ENCODE assay signal across 1 cellular context in the genomic region with DNA sequence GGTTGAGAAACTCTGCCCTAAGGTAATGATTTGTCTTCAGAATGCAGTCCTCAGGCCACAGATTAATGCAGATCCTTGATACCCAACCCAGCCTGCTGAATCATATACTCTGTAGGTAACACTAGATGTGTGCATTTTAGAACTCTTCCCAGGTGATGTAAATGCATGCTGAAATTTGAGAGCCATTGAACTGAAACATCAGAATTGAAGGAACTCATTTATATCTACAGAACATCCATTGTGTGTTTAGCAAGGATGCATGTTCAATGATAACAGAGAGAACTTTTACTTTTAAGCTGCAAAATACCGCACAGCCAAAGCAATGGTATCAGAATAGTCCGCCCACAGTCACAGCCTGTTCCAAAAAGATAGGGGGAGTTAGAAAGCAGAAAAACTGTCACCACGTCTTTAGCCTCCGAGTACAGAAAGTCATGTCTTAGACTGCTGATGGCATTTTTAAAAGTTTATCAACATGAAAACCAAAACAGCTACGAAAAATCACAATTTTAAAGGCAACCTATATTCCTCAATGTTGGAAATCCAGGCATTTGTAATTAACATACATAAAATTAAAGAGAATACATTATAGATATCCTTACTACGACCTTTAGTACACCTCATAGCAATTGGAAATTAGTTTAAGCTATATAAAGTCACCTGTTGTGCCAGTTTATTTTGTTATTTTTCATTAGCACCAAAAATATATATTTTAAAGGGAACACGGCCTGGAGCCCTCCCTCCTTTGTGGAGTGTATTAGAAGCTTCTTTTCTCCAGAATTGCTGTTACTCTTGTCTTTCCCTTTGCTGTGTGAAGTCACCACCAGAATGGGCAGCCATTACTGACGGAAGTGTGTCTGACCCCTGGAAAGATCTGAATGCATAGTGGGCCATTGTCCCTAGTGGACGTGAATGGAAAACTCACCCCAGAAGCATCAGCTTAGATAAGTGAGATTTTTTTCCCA.
TF ChIP-seq lines count a peak whose summit lies in the region.

No MANE protein-coding gene starts in this region.

TF ChIP-seq in K562, 482 proteins besides CTCF, POLR2A, EP300 and RAD21 (continued from another document and continues in another):
- TF ChIP-seq, protein P1, sequence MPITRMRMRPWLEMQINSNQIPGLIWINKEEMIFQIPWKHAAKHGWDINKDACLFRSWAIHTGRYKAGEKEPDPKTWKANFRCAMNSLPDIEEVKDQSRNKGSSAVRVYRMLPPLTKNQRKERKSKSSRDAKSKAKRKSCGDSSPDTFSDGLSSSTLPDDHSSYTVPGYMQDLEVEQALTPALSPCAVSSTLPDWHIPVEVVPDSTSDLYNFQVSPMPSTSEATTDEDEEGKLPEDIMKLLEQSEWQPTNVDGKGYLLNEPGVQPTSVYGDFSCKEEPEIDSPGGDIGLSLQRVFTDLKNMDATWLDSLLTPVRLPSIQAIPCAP (CRISPR knock-in tag; IDR thresholded peaks at IDR 0.05; ENCODE audit: borderline replicate concordance), result no peak
- no peak for TF ChIP-seq ZNF134 (CRISPR knock-in tag; conservative IDR thresholded peaks at IDR 0.05)
- TF ChIP-seq, protein P2, sequence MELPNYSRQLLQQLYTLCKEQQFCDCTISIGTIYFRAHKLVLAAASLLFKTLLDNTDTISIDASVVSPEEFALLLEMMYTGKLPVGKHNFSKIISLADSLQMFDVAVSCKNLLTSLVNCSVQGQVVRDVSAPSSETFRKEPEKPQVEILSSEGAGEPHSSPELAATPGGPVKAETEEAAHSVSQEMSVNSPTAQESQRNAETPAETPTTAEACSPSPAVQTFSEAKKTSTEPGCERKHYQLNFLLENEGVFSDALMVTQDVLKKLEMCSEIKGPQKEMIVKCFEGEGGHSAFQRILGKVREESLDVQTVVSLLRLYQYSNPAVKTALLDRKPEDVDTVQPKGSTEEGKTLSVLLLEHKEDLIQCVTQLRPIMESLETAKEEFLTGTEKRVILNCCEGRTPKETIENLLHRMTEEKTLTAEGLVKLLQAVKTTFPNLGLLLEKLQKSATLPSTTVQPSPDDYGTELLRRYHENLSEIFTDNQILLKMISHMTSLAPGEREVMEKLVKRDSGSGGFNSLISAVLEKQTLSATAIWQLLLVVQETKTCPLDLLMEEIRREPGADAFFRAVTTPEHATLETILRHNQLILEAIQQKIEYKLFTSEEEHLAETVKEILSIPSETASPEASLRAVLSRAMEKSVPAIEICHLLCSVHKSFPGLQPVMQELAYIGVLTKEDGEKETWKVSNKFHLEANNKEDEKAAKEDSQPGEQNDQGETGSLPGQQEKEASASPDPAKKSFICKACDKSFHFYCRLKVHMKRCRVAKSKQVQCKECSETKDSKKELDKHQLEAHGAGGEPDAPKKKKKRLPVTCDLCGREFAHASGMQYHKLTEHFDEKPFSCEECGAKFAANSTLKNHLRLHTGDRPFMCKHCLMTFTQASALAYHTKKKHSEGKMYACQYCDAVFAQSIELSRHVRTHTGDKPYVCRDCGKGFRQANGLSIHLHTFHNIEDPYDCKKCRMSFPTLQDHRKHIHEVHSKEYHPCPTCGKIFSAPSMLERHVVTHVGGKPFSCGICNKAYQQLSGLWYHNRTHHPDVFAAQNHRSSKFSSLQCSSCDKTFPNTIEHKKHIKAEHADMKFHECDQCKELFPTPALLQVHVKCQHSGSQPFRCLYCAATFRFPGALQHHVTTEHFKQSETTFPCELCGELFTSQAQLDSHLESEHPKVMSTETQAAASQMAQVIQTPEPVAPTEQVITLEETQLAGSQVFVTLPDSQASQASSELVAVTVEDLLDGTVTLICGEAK (IDR thresholded peaks at IDR 0.05), result 0 out of 2 replicates have a peak, but pooled peaks have one; percentile 9
- TF ChIP-seq, protein P2 (CRISPR knock-in tag; IDR thresholded peaks at IDR 0.05), result no peak
- TF ChIP-seq TBL1XR1 (IDR thresholded peaks at IDR 0.05; ENCODE audit: low read length in 2 of 2), result peak; percentile 96 to 97; a peak in 3 of 4 replicates
- TF ChIP-seq, protein P3, sequence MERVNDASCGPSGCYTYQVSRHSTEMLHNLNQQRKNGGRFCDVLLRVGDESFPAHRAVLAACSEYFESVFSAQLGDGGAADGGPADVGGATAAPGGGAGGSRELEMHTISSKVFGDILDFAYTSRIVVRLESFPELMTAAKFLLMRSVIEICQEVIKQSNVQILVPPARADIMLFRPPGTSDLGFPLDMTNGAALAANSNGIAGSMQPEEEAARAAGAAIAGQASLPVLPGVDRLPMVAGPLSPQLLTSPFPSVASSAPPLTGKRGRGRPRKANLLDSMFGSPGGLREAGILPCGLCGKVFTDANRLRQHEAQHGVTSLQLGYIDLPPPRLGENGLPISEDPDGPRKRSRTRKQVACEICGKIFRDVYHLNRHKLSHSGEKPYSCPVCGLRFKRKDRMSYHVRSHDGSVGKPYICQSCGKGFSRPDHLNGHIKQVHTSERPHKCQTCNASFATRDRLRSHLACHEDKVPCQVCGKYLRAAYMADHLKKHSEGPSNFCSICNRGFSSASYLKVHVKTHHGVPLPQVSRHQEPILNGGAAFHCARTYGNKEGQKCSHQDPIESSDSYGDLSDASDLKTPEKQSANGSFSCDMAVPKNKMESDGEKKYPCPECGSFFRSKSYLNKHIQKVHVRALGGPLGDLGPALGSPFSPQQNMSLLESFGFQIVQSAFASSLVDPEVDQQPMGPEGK (CRISPR knock-in tag; IDR thresholded peaks at IDR 0.05; ENCODE audit: borderline replicate concordance), result no peak
- TF ChIP-seq KLF1 (tag; IDR thresholded peaks at IDR 0.05), result no peak
- no peak for TF ChIP-seq U2AF1 (optimal IDR thresholded peaks at IDR 0.05; ENCODE audit: low read depth, low read length)
- TF ChIP-seq KLF10 (CRISPR knock-in tag; IDR thresholded peaks at IDR 0.05), result no peak
- TF ChIP-seq ZNF354B (CRISPR knock-in tag; IDR thresholded peaks at IDR 0.05), result no peak
- TF ChIP-seq, protein P4, sequence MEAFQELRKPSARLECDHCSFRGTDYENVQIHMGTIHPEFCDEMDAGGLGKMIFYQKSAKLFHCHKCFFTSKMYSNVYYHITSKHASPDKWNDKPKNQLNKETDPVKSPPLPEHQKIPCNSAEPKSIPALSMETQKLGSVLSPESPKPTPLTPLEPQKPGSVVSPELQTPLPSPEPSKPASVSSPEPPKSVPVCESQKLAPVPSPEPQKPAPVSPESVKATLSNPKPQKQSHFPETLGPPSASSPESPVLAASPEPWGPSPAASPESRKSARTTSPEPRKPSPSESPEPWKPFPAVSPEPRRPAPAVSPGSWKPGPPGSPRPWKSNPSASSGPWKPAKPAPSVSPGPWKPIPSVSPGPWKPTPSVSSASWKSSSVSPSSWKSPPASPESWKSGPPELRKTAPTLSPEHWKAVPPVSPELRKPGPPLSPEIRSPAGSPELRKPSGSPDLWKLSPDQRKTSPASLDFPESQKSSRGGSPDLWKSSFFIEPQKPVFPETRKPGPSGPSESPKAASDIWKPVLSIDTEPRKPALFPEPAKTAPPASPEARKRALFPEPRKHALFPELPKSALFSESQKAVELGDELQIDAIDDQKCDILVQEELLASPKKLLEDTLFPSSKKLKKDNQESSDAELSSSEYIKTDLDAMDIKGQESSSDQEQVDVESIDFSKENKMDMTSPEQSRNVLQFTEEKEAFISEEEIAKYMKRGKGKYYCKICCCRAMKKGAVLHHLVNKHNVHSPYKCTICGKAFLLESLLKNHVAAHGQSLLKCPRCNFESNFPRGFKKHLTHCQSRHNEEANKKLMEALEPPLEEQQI (IDR thresholded peaks at IDR 0.05), result peak; percentile 94
- TF ChIP-seq POLR2AphosphoS5 (IDR thresholded peaks at IDR 0.05; ENCODE audit: control insufficient read depth, insufficient read depth, low read depth, low read length), result peak; percentile 99
- TF ChIP-seq ETV6 (IDR thresholded peaks at IDR 0.05; ENCODE audit: borderline replicate concordance in 1 of 2, low read depth in 2 of 2, low read length in 1 of 2), result no peak
- TF ChIP-seq ETV6 (CRISPR knock-in tag; IDR thresholded peaks at IDR 0.05; ENCODE audit: borderline replicate concordance), result no peak
- no peak for TF ChIP-seq SRSF9 (IDR thresholded peaks at IDR 0.05; ENCODE audit: borderline replicate concordance, low read depth, low read length)
- TF ChIP-seq, protein P5, sequence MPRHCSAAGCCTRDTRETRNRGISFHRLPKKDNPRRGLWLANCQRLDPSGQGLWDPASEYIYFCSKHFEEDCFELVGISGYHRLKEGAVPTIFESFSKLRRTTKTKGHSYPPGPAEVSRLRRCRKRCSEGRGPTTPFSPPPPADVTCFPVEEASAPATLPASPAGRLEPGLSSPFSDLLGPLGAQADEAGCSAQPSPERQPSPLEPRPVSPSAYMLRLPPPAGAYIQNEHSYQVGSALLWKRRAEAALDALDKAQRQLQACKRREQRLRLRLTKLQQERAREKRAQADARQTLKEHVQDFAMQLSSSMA (CRISPR knock-in tag; IDR thresholded peaks at IDR 0.05), result no peak
- TF ChIP-seq FOXA1 (IDR thresholded peaks at IDR 0.05; ENCODE audit: borderline replicate concordance), result no peak; the same call in 1 of the 2 replicates
- peak; percentile 93 for TF ChIP-seq ZNF197 (CRISPR knock-in tag; IDR thresholded peaks at IDR 0.05; ENCODE audit: low read depth)
- TF ChIP-seq TGIF2 (CRISPR knock-in tag; IDR thresholded peaks at IDR 0.05), result no peak
- TF ChIP-seq, protein P6, sequence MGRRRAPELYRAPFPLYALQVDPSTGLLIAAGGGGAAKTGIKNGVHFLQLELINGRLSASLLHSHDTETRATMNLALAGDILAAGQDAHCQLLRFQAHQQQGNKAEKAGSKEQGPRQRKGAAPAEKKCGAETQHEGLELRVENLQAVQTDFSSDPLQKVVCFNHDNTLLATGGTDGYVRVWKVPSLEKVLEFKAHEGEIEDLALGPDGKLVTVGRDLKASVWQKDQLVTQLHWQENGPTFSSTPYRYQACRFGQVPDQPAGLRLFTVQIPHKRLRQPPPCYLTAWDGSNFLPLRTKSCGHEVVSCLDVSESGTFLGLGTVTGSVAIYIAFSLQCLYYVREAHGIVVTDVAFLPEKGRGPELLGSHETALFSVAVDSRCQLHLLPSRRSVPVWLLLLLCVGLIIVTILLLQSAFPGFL (CRISPR knock-in tag; IDR thresholded peaks at IDR 0.05), result no peak
- TF ChIP-seq NCOA1 (IDR thresholded peaks at IDR 0.05; ENCODE audit: low read depth), result peak; percentile 88; the same call in 1 of the 2 replicates
- peak; percentile 95 to 96 for TF ChIP-seq KDM1A (IDR thresholded peaks at IDR 0.05)
- peak; percentile 69; the same call in 1 of the 2 replicates for TF ChIP-seq GATAD2B (IDR thresholded peaks at IDR 0.05; ENCODE audit: borderline replicate concordance)
- no peak for TF ChIP-seq BCL6 (CRISPR knock-in tag; IDR thresholded peaks at IDR 0.05)
- TF ChIP-seq GABPB2 (CRISPR knock-in tag; conservative IDR thresholded peaks at IDR 0.05), result 0 out of 2 replicates have a peak, but pooled peaks have one; percentile 39
- TF ChIP-seq TARDBP (IDR thresholded peaks at IDR 0.05), result no peak; the same call in 1 of the 2 replicates
